1 cellular context compared by ENCODE assay signal in the genomic region with DNA sequence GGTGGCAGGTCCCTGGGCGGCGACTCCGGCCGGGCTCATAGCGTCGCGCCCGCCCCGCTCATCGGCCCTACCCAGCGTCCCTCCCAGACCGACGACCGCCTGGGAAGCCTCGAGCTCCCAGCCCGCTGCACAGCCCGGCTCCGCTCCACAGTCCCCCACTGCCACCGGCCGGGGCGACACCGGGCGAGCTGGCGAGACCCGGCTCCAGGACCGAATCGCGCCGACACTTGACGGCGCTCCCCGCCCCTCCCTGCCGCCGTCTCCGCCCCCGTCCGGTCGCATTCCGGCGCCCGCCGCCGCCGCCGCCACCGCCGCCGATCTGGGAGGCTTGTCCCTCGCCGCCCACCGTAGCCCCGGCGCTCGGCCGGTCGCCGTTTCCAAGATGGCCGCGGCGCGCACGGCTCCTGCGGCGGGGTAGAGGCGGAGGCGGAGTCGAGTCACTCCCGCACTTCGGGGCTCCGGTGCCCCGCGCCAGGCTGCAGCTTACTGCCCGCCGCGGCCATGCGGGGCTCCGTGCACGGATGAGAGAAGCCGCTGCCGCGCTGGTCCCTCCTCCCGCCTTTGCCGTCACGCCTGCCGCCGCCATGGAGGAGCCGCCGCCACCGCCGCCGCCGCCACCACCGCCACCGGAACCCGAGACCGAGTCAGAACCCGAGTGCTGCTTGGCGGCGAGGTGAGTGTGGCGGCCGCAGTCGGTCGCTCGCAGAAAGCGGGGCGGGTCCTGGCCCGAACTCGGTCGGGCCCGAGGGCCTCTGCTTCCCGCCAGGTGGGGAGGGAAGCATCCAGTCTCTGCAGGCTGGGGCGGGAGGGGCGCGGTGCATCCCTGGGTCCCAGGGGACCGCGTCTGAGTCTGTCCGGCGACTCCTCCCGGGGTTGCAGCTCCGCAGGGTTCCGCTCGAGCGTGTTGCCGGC.
TF ChIP-seq lines count a peak whose summit lies in the region.

A gene with protein sequence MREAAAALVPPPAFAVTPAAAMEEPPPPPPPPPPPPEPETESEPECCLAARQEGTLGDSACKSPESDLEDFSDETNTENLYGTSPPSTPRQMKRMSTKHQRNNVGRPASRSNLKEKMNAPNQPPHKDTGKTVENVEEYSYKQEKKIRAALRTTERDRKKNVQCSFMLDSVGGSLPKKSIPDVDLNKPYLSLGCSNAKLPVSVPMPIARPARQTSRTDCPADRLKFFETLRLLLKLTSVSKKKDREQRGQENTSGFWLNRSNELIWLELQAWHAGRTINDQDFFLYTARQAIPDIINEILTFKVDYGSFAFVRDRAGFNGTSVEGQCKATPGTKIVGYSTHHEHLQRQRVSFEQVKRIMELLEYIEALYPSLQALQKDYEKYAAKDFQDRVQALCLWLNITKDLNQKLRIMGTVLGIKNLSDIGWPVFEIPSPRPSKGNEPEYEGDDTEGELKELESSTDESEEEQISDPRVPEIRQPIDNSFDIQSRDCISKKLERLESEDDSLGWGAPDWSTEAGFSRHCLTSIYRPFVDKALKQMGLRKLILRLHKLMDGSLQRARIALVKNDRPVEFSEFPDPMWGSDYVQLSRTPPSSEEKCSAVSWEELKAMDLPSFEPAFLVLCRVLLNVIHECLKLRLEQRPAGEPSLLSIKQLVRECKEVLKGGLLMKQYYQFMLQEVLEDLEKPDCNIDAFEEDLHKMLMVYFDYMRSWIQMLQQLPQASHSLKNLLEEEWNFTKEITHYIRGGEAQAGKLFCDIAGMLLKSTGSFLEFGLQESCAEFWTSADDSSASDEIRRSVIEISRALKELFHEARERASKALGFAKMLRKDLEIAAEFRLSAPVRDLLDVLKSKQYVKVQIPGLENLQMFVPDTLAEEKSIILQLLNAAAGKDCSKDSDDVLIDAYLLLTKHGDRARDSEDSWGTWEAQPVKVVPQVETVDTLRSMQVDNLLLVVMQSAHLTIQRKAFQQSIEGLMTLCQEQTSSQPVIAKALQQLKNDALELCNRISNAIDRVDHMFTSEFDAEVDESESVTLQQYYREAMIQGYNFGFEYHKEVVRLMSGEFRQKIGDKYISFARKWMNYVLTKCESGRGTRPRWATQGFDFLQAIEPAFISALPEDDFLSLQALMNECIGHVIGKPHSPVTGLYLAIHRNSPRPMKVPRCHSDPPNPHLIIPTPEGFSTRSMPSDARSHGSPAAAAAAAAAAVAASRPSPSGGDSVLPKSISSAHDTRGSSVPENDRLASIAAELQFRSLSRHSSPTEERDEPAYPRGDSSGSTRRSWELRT (N-terminal part only) (plus strand): TSS at position 359 of the 912 bp plus-strand sequence. CDS start 163 bp downstream, at position 522.

TF ChIP-seq in K562, 482 proteins besides CTCF, POLR2A, EP300 and RAD21 (continued from another document and continues in another):
- TF ChIP-seq BRF2 (IDR thresholded peaks at IDR 0.05; ENCODE audit: borderline replicate concordance, insufficient read depth, insufficient read length) = no peak
- no peak for TF ChIP-seq NEUROD1 (IDR thresholded peaks at IDR 0.05; ENCODE audit: borderline replicate concordance, low read depth, low read length, partially characterized antibody)
- no peak for TF ChIP-seq NFIX (CRISPR knock-in tag; IDR thresholded peaks at IDR 0.05; ENCODE audit: low read depth)
- TF ChIP-seq THRAP3 (IDR thresholded peaks at IDR 0.05; ENCODE audit: borderline replicate concordance) = no peak
- peak; percentile 73 for TF ChIP-seq NR3C1 (CRISPR knock-in tag; IDR thresholded peaks at IDR 0.05)
- no peak for TF ChIP-seq LEF1 (IDR thresholded peaks at IDR 0.05)
- TF ChIP-seq HMG20B (CRISPR knock-in tag; IDR thresholded peaks at IDR 0.05) = no peak
- no peak for TF ChIP-seq NR2F6 (CRISPR knock-in tag; IDR thresholded peaks at IDR 0.05)
- no peak for TF ChIP-seq SMAD2 (IDR thresholded peaks at IDR 0.05; ENCODE audit: low read depth, low read length)
- no peak for TF ChIP-seq THRB (CRISPR knock-in tag; conservative IDR thresholded peaks at IDR 0.05)
- no peak for TF ChIP-seq ZFPM2 (CRISPR knock-in tag; IDR thresholded peaks at IDR 0.05)
- no peak for TF ChIP-seq ZNF347 (CRISPR knock-in tag; IDR thresholded peaks at IDR 0.05; ENCODE audit: low read depth)
- no peak for TF ChIP-seq CAMTA2 (CRISPR knock-in tag; conservative IDR thresholded peaks at IDR 0.05)
- no peak for TF ChIP-seq GTF2E2 (tag; IDR thresholded peaks at IDR 0.05)
- TF ChIP-seq POLR2H (tag; IDR thresholded peaks at IDR 0.05; ENCODE audit: low read depth) = peak; percentile 51; the same call in 1 of the 2 replicates
- no peak for TF ChIP-seq DACH1 (IDR thresholded peaks at IDR 0.05; ENCODE audit: partially characterized antibody)
- TF ChIP-seq ILF3 (IDR thresholded peaks at IDR 0.05; ENCODE audit: borderline replicate concordance) = peak; percentile 96
- no peak for TF ChIP-seq GATA2 (CRISPR knock-in tag; IDR thresholded peaks at IDR 0.05)
- TF ChIP-seq, protein P1, sequence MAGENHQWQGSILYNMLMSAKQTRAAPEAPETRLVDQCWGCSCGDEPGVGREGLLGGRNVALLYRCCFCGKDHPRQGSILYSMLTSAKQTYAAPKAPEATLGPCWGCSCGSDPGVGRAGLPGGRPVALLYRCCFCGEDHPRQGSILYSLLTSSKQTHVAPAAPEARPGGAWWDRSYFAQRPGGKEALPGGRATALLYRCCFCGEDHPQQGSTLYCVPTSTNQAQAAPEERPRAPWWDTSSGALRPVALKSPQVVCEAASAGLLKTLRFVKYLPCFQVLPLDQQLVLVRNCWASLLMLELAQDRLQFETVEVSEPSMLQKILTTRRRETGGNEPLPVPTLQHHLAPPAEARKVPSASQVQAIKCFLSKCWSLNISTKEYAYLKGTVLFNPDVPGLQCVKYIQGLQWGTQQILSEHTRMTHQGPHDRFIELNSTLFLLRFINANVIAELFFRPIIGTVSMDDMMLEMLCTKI (IDR thresholded peaks at IDR 0.05; ENCODE audit: partially characterized antibody) = no peak
- no peak for TF ChIP-seq PBX2 (CRISPR knock-in tag; IDR thresholded peaks at IDR 0.05; ENCODE audit: low read depth)
- TF ChIP-seq PBX2 (tag; conservative IDR thresholded peaks at IDR 0.05; ENCODE audit: low read depth) = no peak
- TF ChIP-seq, protein P2, sequence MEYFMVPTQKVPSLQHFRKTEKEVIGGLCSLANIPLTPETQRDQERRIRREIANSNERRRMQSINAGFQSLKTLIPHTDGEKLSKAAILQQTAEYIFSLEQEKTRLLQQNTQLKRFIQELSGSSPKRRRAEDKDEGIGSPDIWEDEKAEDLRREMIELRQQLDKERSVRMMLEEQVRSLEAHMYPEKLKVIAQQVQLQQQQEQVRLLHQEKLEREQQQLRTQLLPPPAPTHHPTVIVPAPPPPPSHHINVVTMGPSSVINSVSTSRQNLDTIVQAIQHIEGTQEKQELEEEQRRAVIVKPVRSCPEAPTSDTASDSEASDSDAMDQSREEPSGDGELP (CRISPR knock-in tag; IDR thresholded peaks at IDR 0.05; ENCODE audit: borderline replicate concordance) = peak; percentile 53; the same call in 1 of the 2 replicates
- TF ChIP-seq CBX5 (IDR thresholded peaks at IDR 0.05; ENCODE audit: borderline replicate concordance, low read depth) = no peak
- TF ChIP-seq AFF1 (IDR thresholded peaks at IDR 0.05; ENCODE audit: low read depth in 1 of 2, partially characterized antibody in 2 of 2) = no peak
- no peak for TF ChIP-seq ZNF644 (tag; IDR thresholded peaks at IDR 0.05; ENCODE audit: low read depth)
- peak; percentile 86 for TF ChIP-seq FOXP1 (CRISPR knock-in tag; IDR thresholded peaks at IDR 0.05)
- TF ChIP-seq ARID4B (CRISPR knock-in tag; IDR thresholded peaks at IDR 0.05) = peak; percentile 89
- no peak for TF ChIP-seq JUND (IDR thresholded peaks at IDR 0.05; ENCODE audit: borderline replicate concordance, low read depth, low read length)
- peak; percentile 23; the same call in 1 of the 3 replicates for TF ChIP-seq JUND (tag; IDR thresholded peaks at IDR 0.05; ENCODE audit: borderline replicate concordance, low read depth, low read length)
- TF ChIP-seq ZKSCAN8 (CRISPR knock-in tag; IDR thresholded peaks at IDR 0.05) = no peak
- TF ChIP-seq ARNT (IDR thresholded peaks at IDR 0.05) = no peak
- TF ChIP-seq DLX4 (CRISPR knock-in tag; IDR thresholded peaks at IDR 0.05) = no peak
